In the genomic region with DNA sequence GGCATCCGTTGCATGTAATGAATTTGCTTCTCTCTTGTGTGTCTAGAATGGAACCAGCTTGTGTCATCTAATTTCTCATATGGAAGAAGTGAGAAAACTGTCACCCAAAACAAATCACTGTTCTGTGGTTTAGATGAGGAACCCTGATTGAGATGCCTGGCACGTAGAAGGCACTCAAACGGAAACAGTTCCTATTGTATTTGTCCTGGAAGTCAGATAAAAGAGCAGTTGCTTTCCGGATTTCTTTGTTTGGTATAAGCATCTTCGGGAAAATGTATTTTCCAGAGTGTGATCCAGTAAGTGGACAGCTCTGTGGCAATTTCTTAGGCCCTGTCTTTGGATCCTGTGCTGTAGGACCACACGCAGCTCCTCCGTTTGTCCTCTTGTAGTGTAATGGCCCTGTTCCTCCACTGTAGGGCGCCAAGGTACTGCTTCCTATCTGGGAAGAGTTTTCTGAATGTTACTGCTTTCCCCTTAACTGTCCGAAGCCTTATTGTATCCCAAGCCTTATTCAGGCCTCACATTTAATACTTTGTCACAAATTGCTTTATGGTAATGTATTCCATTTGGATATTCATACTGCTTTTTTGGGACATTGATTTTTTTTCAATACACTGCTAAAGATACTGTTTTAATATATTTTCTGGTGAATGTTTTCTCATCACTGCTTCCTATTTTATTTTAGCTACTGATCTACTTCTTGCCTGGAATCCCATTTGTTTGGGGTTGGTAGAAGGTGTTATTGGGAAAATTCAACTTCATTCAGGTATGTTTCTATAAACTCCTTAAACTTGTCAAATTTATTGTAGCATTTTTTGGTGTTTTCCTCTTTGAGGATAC, we compare ENCODE assay signal across 8 cellular contexts. TPM values are rescaled to one million over a fixed set of nuclear protein-coding genes. Genes with fewer than 3 reads are reported as not detected.
DNase-seq lines count a peak whose midpoint lies in the region; ATAC-seq and TF ChIP-seq lines count a peak whose summit lies in the region.

No MANE protein-coding gene starts in this region.

- DNase-seq in Daoy (ENCODE audit: low read depth), result peak; percentile 68
- DNase-seq in LNCaP clone FGC (ENCODE audit: low read depth), result peak; percentile 38
- peak; percentile 58 to 73 for DNase-seq in SHP77 (lab: John Stamatoyannopoulos, UW)
- peak; percentile 60 for DNase-seq in activated naive CD4-positive, alpha-beta T cell treated with Interleukin-2 at 50 U/mL for 16 hours
- peak; percentile 94 for DNase-seq in globus pallidus (ENCODE audit: low spot score)
- peak; percentile 88 for DNase-seq in osteocyte (ENCODE audit: extremely low spot score, unreplicated experiment)
- DNase-seq in ureter (ENCODE audit: low spot score), result peak; percentile 75

- peaks cover 21% of the 10 kb centered on the region for H3K4me1 Mint-ChIP-seq in osteocyte (ENCODE audit: unreplicated experiment)

- H3K27ac Mint-ChIP-seq in osteocyte (ENCODE audit: unreplicated experiment), result no peak overlapping the region

- TF ChIP-seq CTCF in LNCaP clone FGC (IDR thresholded peaks at IDR 0.05; ENCODE audit: control insufficient read depth, extremely low read depth, insufficient read depth) (peak; percentile 94), osteocyte (IDR thresholded peaks at IDR 0.05) (peak; percentile 93)

- peak; percentile 80 for ATAC-seq in GM21825 (IDR thresholded peaks at IDR 0.05; ENCODE audit: unreplicated experiment)

- no peaks in the 10 kb centered on the region for H3K36me3 Mint-ChIP-seq in osteocyte (ENCODE audit: unreplicated experiment)

- H3K9me3 Mint-ChIP-seq in osteocyte (ENCODE audit: unreplicated experiment), result no peaks in the 10 kb centered on the region

- no peak overlapping the region for H3K4me3 Mint-ChIP-seq in osteocyte (ENCODE audit: unreplicated experiment)

- H3K27me3 Mint-ChIP-seq in osteocyte (ENCODE audit: unreplicated experiment), result no peaks in the 10 kb centered on the region

- H3K4me3 ChIP-seq in LNCaP clone FGC (ENCODE audit: low read depth, low read length), result no peak overlapping the region

RNA-seq across cellular contexts. Expression of gene INPP5F, which starts 24.8 kb away (rescaled TPM):
- total RNA-seq in Daoy (2014; rRNA removed; shearing (Covaris generic)), result 7.9 and 12.9 TPM in 2 replicates
- total RNA-seq in osteocyte (36.8 and 38.6 TPM in 2 replicates), ureter (19.0 TPM)

Comparison
In these comparisons a context has a peak if more than half of its experiments do, and no peak if none do; other contexts are left out.
1. DNase-seq: peak in every context shown above with its lines; median percentile 94 in globus pallidus; 88 in osteocyte; 75 in ureter; 68 in Daoy; 66 in SHP77; 60 in activated naive CD4-positive, alpha-beta T cell treated with Interleukin-2 at 50 U/mL for 16 hours; 38 in LNCaP clone FGC.